In the genomic region with DNA sequence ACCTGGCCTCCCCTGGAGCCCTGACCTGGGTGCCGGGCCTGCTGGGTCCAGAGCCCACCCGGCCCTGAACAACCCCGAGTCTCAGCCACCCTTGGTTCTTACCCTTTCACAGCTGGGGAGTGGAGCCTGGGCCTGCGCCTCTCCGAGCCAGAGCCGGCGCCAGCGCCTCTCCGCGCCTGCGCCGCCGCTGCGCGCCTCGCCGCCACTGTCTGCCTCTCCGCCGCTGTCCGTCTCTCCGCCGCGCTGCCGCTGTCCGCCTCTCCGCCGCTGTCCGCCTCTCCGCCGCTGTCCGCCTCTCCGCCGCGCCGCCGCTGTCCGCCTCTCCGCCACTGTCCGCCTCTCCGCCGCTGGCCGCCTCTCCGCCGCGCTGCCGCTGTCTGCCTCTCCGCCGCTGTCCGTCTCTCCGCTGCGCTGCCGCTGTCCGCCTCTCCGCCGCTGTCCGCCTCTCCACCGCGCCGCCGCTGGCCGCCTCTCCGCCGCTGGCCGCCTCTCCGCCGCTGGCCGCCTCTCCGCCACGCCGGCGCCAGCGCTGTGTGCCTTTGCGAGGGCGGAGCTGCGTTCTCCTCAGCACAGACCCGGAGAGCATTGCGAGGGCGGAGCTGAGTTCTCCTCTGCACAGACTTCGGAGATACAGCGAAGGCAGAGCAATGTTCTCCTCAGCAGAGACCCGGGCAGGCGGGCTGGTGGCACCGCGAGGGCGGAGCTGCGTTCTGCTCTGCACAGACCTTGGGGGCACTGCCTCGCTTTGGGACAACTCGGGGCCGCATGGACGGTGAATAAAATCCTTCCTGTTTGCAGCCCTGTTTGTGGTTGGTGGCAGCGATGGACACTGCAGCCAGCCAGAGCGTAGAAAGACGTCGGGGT, we compare ENCODE assay signal across 8 cellular contexts.
DNase-seq lines count a peak whose midpoint lies in the region; ATAC-seq and TF ChIP-seq lines count a peak whose summit lies in the region.
"Not testable (repeated sequence)": the region's sequence is repeated elsewhere in the genome, so short reads cannot be mapped to it uniquely, and the experiment has no call there.

No MANE protein-coding gene starts in this region.

- ATAC-seq in lung (ENCODE audit: insufficient read depth, low FRiP score) = not testable (repeated sequence)

- H3K4me3 ChIP-seq in SK-N-SH (ENCODE audit: low read depth in 2 of 2, low read length in 1 of 2) (peak overlapping the region in 1 of 2 experiments; percentile 43; a peak in 3 of 4 replicates), lung (peak overlapping the region; percentile 50), neural cell (ENCODE audit: low read length) (peak overlapping the region; percentile 60), smooth muscle cell (peak overlapping the region; percentile 24)
- H3K4me3 ChIP-seq in hepatocyte = not testable (repeated sequence)

- not testable (repeated sequence) for H3K9me3 Mint-ChIP-seq in HFFc6

- not testable (repeated sequence) for H2AFZ ChIP-seq in SK-N-SH (ENCODE audit: low read depth); hepatocyte; neural cell (ENCODE audit: low read depth, low read length); smooth muscle cell (ENCODE audit: low read depth)

- CTCF ChIA-PET in SK-N-SH (lab: Yijun Ruan, JAX) = not testable (repeated sequence)

- not testable (repeated sequence) for H4K20me1 ChIP-seq in SK-N-SH (ENCODE audit: insufficient read depth); hepatocyte (ENCODE audit: insufficient read depth, poor library complexity, severe bottlenecking); neural cell (ENCODE audit: insufficient read depth); smooth muscle cell (ENCODE audit: low read depth)

- not testable (repeated sequence) for H3K9ac ChIP-seq in SK-N-SH; smooth muscle cell (ENCODE audit: low read depth)
- peak overlapping the region; percentile 65 for H3K9ac ChIP-seq in neural cell (ENCODE audit: low read length)

- H3K79me2 ChIP-seq in SK-N-SH (ENCODE audit: insufficient read depth); hepatocyte; neural cell (replicated peaks; ENCODE audit: insufficient read depth, low read length); smooth muscle cell (ENCODE audit: low read depth): not testable (repeated sequence)

- not testable (repeated sequence) for H3K36me3 Mint-ChIP-seq in HFFc6 (ENCODE audit: low read depth)

- H3K9me2 ChIP-seq in SK-N-SH; hepatocyte (replicated peaks; ENCODE audit: insufficient read depth); neural cell (ENCODE audit: insufficient read depth, low read length): not testable (repeated sequence)

- WGBS in SK-N-SH (ENCODE audit: low lambda C conversion rate) = 55% methylated on average over 56 of the region's 94 CpGs
- WGBS in hepatocyte (ENCODE audit: low lambda C conversion rate, missing lambda C conversion rate) = 63% methylated on average over 34 of the region's 94 CpGs
- 28 to 77% methylated on average over 67 to 94 of the region's 94 CpGs for WGBS in lung, 2 donors
- 71% methylated on average over 45 of the region's 94 CpGs for WGBS in smooth muscle cell (ENCODE audit: low lambda C conversion rate)

- not testable (repeated sequence) for H3K27me3 Mint-ChIP-seq in HFFc6 (ENCODE audit: insufficient read depth)

- TF ChIP-seq EP300 in SK-N-SH (IDR thresholded peaks at IDR 0.05; ENCODE audit: borderline replicate concordance in 1 of 2, low read depth in 1 of 2, low read length in 1 of 2); neural cell (conservative IDR thresholded peaks at IDR 0.05; ENCODE audit: poor library complexity, severe bottlenecking): not testable (repeated sequence)

- not testable (repeated sequence) for H3K27me3 ChIP-seq in SK-N-SH (ENCODE audit: insufficient read depth); hepatocyte; lung (ENCODE audit: control insufficient read depth, insufficient read depth); neural cell (ENCODE audit: insufficient read depth, low read depth, low read length); smooth muscle cell (ENCODE audit: low read depth)

- not testable (repeated sequence) for TF ChIP-seq CTCF in 22Rv1 (IDR thresholded peaks at IDR 0.05); HFFc6 (IDR thresholded peaks at IDR 0.05); SK-N-SH (IDR thresholded peaks at IDR 0.05); hepatocyte (IDR thresholded peaks at IDR 0.05; ENCODE audit: poor library complexity); lung (IDR thresholded peaks at IDR 0.05; ENCODE audit: control extremely low read depth, extremely low read depth); neural cell (IDR thresholded peaks at IDR 0.05; ENCODE audit: poor library complexity, severe bottlenecking); smooth muscle cell (IDR thresholded peaks at IDR 0.05; ENCODE audit: borderline replicate concordance, insufficient read depth, poor library complexity, severe bottlenecking)

- not testable (repeated sequence) for H3F3A ChIP-seq in SK-N-SH (replicated peaks; ENCODE audit: insufficient read depth); neural cell (ENCODE audit: insufficient read depth, low read length, poor library complexity, severe bottlenecking); smooth muscle cell (ENCODE audit: low read depth)

- not testable (repeated sequence) for H3K4me2 ChIP-seq in SK-N-SH; neural cell (ENCODE audit: low read length); smooth muscle cell
- peak overlapping the region; percentile 46 for H3K4me2 ChIP-seq in hepatocyte

- not testable (repeated sequence) for H3K4me1 ChIP-seq in SK-N-SH (ENCODE audit: control insufficient read depth in 1 of 2, insufficient read depth in 2 of 2, low read depth in 1 of 2, low read length in 1 of 2); hepatocyte (ENCODE audit: insufficient read depth); lung (ENCODE audit: control insufficient read depth in 2 of 2, insufficient read depth in 2 of 2, low read length in 2 of 2); smooth muscle cell (ENCODE audit: low read depth)

- POLR2A ChIA-PET in SK-N-SH (lab: Yijun Ruan, JAX) = not testable (repeated sequence)

- H3K4me3 Mint-ChIP-seq in HFFc6 = peak overlapping the region; percentile 34; the same call in 1 of the 2 replicates

- H3K27ac ChIP-seq in 22Rv1 (peak overlapping the region; percentile 56), lung (ENCODE audit: low read depth in 1 of 2, low read length in 1 of 2) (peak overlapping the region in 1 of 2 donors; percentile 80)
- not testable (repeated sequence) for H3K27ac ChIP-seq in SK-N-SH (ENCODE audit: low read depth in 2 of 2, low read length in 1 of 2); hepatocyte; neural cell (ENCODE audit: low read length); smooth muscle cell (ENCODE audit: low read depth)

- TF ChIP-seq RAD21 in SK-N-SH (IDR thresholded peaks at IDR 0.05; ENCODE audit: low read length); neural cell (conservative IDR thresholded peaks at IDR 0.05): not testable (repeated sequence)

- H3K36me3 ChIP-seq in SK-N-SH (replicated peaks in 1 of 2; ENCODE audit: control insufficient read depth in 1 of 2, insufficient read depth in 2 of 2, low read length in 1 of 2); hepatocyte (replicated peaks; ENCODE audit: insufficient read depth, low read depth); lung (ENCODE audit: control insufficient read depth in 2 of 2, insufficient read depth in 2 of 2, low read length in 2 of 2); neural cell (ENCODE audit: insufficient read depth, low read length); smooth muscle cell (ENCODE audit: low read depth): not testable (repeated sequence)

- H3K27ac Mint-ChIP-seq in HFFc6 = not testable (repeated sequence)

- not testable (repeated sequence) for H3K9me3 ChIP-seq in SK-N-SH; hepatocyte (ENCODE audit: low read depth); lung (ENCODE audit: control insufficient read depth in 2 of 2, insufficient read depth in 1 of 2, low read length in 1 of 2); neural cell (ENCODE audit: low read length); smooth muscle cell (replicated peaks; ENCODE audit: low read depth)

- DNase-seq in HFFc6; lung (ENCODE audit: low spot score); smooth muscle cell (lab: John Stamatoyannopoulos, UW; ENCODE audit: unreplicated experiment): not testable (repeated sequence)
- DNase-seq in SK-N-SH (peak; percentile 3), dermis blood vessel endothelial cell (peak; percentile 9), hepatocyte (ENCODE audit: low spot score) (peak; percentile 14)

- H3K4me1 Mint-ChIP-seq in HFFc6 (ENCODE audit: low read depth) = not testable (repeated sequence)

TF ChIP-seq in neural cell, 6 proteins besides CTCF, POLR2A, EP300 and RAD21:
- peak; percentile 29 for TF ChIP-seq MXI1 (conservative IDR thresholded peaks at IDR 0.05; ENCODE audit: poor library complexity, severe bottlenecking)
- TF ChIP-seq POLR2AphosphoS5 (IDR thresholded peaks at IDR 0.05) = peak; percentile 16
